In the genomic region with DNA sequence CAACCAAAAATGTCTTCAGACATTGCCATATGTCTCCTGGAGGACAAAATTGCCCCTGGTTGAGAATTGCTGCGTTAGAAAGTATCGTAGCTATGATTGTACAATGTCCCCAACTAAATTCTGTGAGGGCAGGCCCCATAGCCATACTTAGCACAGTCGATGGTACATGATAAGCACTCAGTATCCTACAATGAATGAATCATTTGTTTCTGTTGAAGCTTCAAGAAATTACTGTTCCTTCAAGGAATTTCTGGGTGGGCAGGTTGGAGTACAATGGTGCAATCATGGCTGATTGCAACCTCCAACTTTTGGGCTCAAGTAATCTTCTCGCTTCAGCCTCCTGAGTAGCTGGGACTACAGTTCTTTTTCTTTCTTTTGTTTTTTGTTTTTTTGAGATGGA, we compare ENCODE assay signal across 15 cellular contexts. TPM values are rescaled to one million over a fixed set of nuclear protein-coding genes. Genes with fewer than 3 reads are reported as not detected.
DNase-seq lines count a peak whose midpoint lies in the region; ATAC-seq, FAIRE-seq and TF ChIP-seq lines count a peak whose summit lies in the region.
"Had no signal": no experiment of that assay in that cellular context is flagged by ENCODE, and none has a peak within 500 bp of the region (broad histone marks: within the 10 kb centered on the region; RNA-seq: fewer than 3 reads in every experiment).

No MANE protein-coding gene starts in this region.

- POLR2A ChIA-PET in activated naive CD8-positive, alpha-beta T cell treated with anti-CD3 and anti-CD28 coated beads, Interleukin-2, amount 10 ng/mL, durations not matched to agents 7 days and 5 days (lab: Charles Lee): interaction anchor here (0.9 to 1.9 kb wide), 4 partner anchors 10 to 16 kb away, joined by 3 to 6 read pairs (median 4); no protein-coding TSS in a partner anchor
- POLR2A ChIA-PET in A673 (lab: Charles Lee; ENCODE audit: low non-redundant PET): no interaction called here

- peak overlapping the region; percentile 70 for H3K4me3 ChIP-seq in CD4-positive, CD25-positive, alpha-beta regulatory T cell (ENCODE audit: low read depth, low read length)
- no peak overlapping the region for H3K4me3 ChIP-seq in A673 (ENCODE audit: low read depth, low read length, poor library complexity, severe bottlenecking)
- H3K4me3 ChIP-seq: stomach had no signal

- intact Hi-C loops in A673 (cut with micrococcal nuclease; ENCODE audit: unreplicated experiment): no loop called here

- no peak for DNase-seq in CD4-positive, CD25-positive, alpha-beta regulatory T cell
- DNase-seq in GM12891 (ENCODE audit: insufficient read length, low spot score): no peak
- DNase-seq in activated naive CD8-positive, alpha-beta T cell treated with anti-CD3 and anti-CD28 coated beads, Interleukin-2, amount 10 ng/mL, durations not matched to agents 7 days and 5 days: no peak
- DNase-seq in naive B cell: no peak
- DNase-seq in stimulated activated CD8-positive, alpha-beta memory T cell treated with anti-CD3 and anti-CD28 coated beads, Interleukin-4, amount 100 ng/mL, for 48 hours: no peak
- no peak for DNase-seq in A673 (ENCODE audit: low spot score)
- DNase-seq in NCI-H1105 treated with DMSO at 0.1 percent for 48 hours (lab: John Stamatoyannopoulos, UW): no peak
- DNase-seq: Kasumi-1; left colon; NCI-H69; stimulated activated CD4-positive, alpha-beta T cell treated with anti-CD3 and anti-CD28 coated beads, Interleukin-4, amount 100 ng/mL, for 4 hours; stomach had no signal

- no peaks in the 10 kb centered on the region for H3K9me3 ChIP-seq in CD4-positive, CD25-positive, alpha-beta regulatory T cell (ENCODE audit: control insufficient read depth in 2 of 2, low read length in 2 of 2)
- no peaks in the 10 kb centered on the region for H3K9me3 ChIP-seq in A673 (ENCODE audit: low read depth, low read length, poor library complexity, severe bottlenecking)
- H3K9me3 ChIP-seq: stomach had no signal

- CTCF ChIA-PET in A673 (lab: Charles Lee): no interaction called here

- no peaks in the 10 kb centered on the region for H3K9me3 Mint-ChIP-seq in CD4-positive, CD25-positive, alpha-beta regulatory T cell
- H3K9me3 Mint-ChIP-seq in activated naive CD8-positive, alpha-beta T cell treated with anti-CD3 and anti-CD28 coated beads, Interleukin-2, amount 10 ng/mL, durations not matched to agents 7 days and 5 days: no peaks in the 10 kb centered on the region
- H3K9me3 Mint-ChIP-seq in naive B cell: no peaks in the 10 kb centered on the region

- peak overlapping the region; percentile 16 for H3K27ac ChIP-seq in CD4-positive, CD25-positive, alpha-beta regulatory T cell (ENCODE audit: insufficient read depth, low read length, poor library complexity, severe bottlenecking)
- H3K27ac ChIP-seq in A673 (ENCODE audit: low read depth, low read length, poor library complexity, severe bottlenecking): no peak overlapping the region

- peaks cover 26 to 88% (median 67%) of the 10 kb centered on the region in 4 donors for H3K4me1 Mint-ChIP-seq in CD4-positive, CD25-positive, alpha-beta regulatory T cell
- peaks cover 60% of the 10 kb centered on the region for H3K4me1 Mint-ChIP-seq in activated naive CD8-positive, alpha-beta T cell treated with anti-CD3 and anti-CD28 coated beads, Interleukin-2, amount 10 ng/mL, durations not matched to agents 7 days and 5 days
- H3K4me1 Mint-ChIP-seq in naive B cell: peaks cover 46 to 86% (median 84%) of the 10 kb centered on the region in 3 donors

- peaks cover 35% of the 10 kb centered on the region for H3K36me3 ChIP-seq in CD4-positive, CD25-positive, alpha-beta regulatory T cell (ENCODE audit: control insufficient read depth, insufficient read depth, low read length)
- H3K36me3 ChIP-seq in A673 (ENCODE audit: insufficient read depth, low read length, poor library complexity, severe bottlenecking): peaks cover 4% of the 10 kb centered on the region

- H3K27me3 Mint-ChIP-seq in CD4-positive, CD25-positive, alpha-beta regulatory T cell: no peaks in the 10 kb centered on the region
- no peaks in the 10 kb centered on the region for H3K27me3 Mint-ChIP-seq in activated naive CD8-positive, alpha-beta T cell treated with anti-CD3 and anti-CD28 coated beads, Interleukin-2, amount 10 ng/mL, durations not matched to agents 7 days and 5 days
- no peaks in the 10 kb centered on the region for H3K27me3 Mint-ChIP-seq in naive B cell

- peaks cover 48% of the 10 kb centered on the region for H3K36me3 Mint-ChIP-seq in CD4-positive, CD25-positive, alpha-beta regulatory T cell
- H3K36me3 Mint-ChIP-seq in activated naive CD8-positive, alpha-beta T cell treated with anti-CD3 and anti-CD28 coated beads, Interleukin-2, amount 10 ng/mL, durations not matched to agents 7 days and 5 days: peaks cover 67% of the 10 kb centered on the region
- peaks cover 18 to 34% of the 10 kb centered on the region in 2 donors for H3K36me3 Mint-ChIP-seq in naive B cell

- TF ChIP-seq POLR2A in GM12891 (IDR thresholded peaks at IDR 0.05; ENCODE audit: low read depth, low read length): no peak

- no peak for FAIRE-seq in GM12891 (lab: Jason Lieb, UNC)
- FAIRE-seq: H54, TTC549 had no signal

- peak overlapping the region; percentile 70 to 88 (median 87) for H3K27ac Mint-ChIP-seq in CD4-positive, CD25-positive, alpha-beta regulatory T cell
- peak overlapping the region; percentile 78 for H3K27ac Mint-ChIP-seq in activated naive CD8-positive, alpha-beta T cell treated with anti-CD3 and anti-CD28 coated beads, Interleukin-2, amount 10 ng/mL, durations not matched to agents 7 days and 5 days
- H3K27ac Mint-ChIP-seq in naive B cell: peak overlapping the region in 1 of 6 donors; percentile 61

- no peak for TF ChIP-seq CTCF in A673 (conservative IDR thresholded peaks at IDR 0.05; ENCODE audit: low read depth, low read length)

- no peaks in the 10 kb centered on the region for H3K27me3 ChIP-seq in CD4-positive, CD25-positive, alpha-beta regulatory T cell (ENCODE audit: control insufficient read depth, insufficient read depth, low read length)
- H3K27me3 ChIP-seq in A673 (replicated peaks; ENCODE audit: insufficient read depth, low read depth, low read length, poor library complexity): no peaks in the 10 kb centered on the region
- H3K27me3 ChIP-seq: stomach had no signal

- BruUV-seq in A673 (replicated peaks; lab: Mats Ljungman, UMichigan): no TSS peak

- H3K4me3 Mint-ChIP-seq in CD4-positive, CD25-positive, alpha-beta regulatory T cell: peak overlapping the region; percentile 86 to 98 (median 94)
- H3K4me3 Mint-ChIP-seq in activated naive CD8-positive, alpha-beta T cell treated with anti-CD3 and anti-CD28 coated beads, Interleukin-2, amount 10 ng/mL, durations not matched to agents 7 days and 5 days: peak overlapping the region; percentile 85
- H3K4me3 Mint-ChIP-seq in naive B cell: peak overlapping the region in 7 of 8 donors; percentile 61 to 88 (median 67)

- ATAC-seq in CD4-positive, CD25-positive, alpha-beta regulatory T cell (ENCODE audit: low read depth in 2 of 2): no peak
- ATAC-seq in activated naive CD8-positive, alpha-beta T cell treated with anti-CD3 and anti-CD28 coated beads, Interleukin-2, amount 10 ng/mL, durations not matched to agents 7 days and 5 days (ENCODE audit: low read depth): no peak
- ATAC-seq in naive B cell (ENCODE audit: low read depth in 2 of 2) (no peak), HG02885 (IDR thresholded peaks at IDR 0.05; ENCODE audit: poor library complexity, unreplicated experiment) (no peak)
- ATAC-seq: left colon had no signal

- H3K4me1 ChIP-seq in CD4-positive, CD25-positive, alpha-beta regulatory T cell (ENCODE audit: control insufficient read depth, insufficient read depth, low read length, poor library complexity, severe bottlenecking): peaks cover 89% of the 10 kb centered on the region
- peaks cover 14% of the 10 kb centered on the region for H3K4me1 ChIP-seq in A673 (ENCODE audit: insufficient read depth, low read length, poor library complexity, severe bottlenecking)

TF ChIP-seq in GM12891, 5 proteins besides CTCF, POLR2A, EP300 and RAD21:
- TF ChIP-seq TAF1 (IDR thresholded peaks at IDR 0.05; ENCODE audit: low read depth, low read length) (no peak), POLR2AphosphoS5 (IDR thresholded peaks at IDR 0.05; ENCODE audit: low read depth, low read length) (0 out of 2 replicates have a peak, but pooled peaks have one; percentile 7), POU2F2 (IDR thresholded peaks at IDR 0.05; ENCODE audit: low read depth, low read length) (no peak), SPI1 (IDR thresholded peaks at IDR 0.05; ENCODE audit: low read depth, low read length) (no peak), PAX5 (IDR thresholded peaks at IDR 0.05; ENCODE audit: insufficient read depth, low read length, severe bottlenecking) (no peak)

RNA-seq across cellular contexts. Expression of a gene that starts 4.7 kb away (rescaled TPM):
- total RNA-seq in CD4-positive, CD25-positive, alpha-beta regulatory T cell: 322 TPM
- polyA plus RNA-seq in CD4-positive, CD25-positive, alpha-beta regulatory T cell: 100 to 1,000 TPM; 608 to 806 (median 709) TPM
- 324 TPM for polyA plus RNA-seq in GM12891 (2012; ENCODE audit: low read depth, missing spikeins)
- 100 to 1,000 TPM; 579 to 614 TPM for total RNA-seq in activated naive CD8-positive, alpha-beta T cell treated with anti-CD3 and anti-CD28 coated beads, Interleukin-2, amount 10 ng/mL, durations not matched to agents 7 days and 5 days
- polyA plus RNA-seq in naive B cell (ENCODE audit: low read depth in 6 of 6): 100 to 1,000 TPM; 550 to 750 (median 592) TPM
- 266 and 285 TPM in 2 replicates for total RNA-seq in A673 (2021)

RNA-seq across cellular contexts. Expression of a gene that starts 51.9 kb away (rescaled TPM):
- 44.2 TPM for total RNA-seq in CD4-positive, CD25-positive, alpha-beta regulatory T cell
- 100 to 1,000 TPM; 173 to 219 (median 201) TPM for polyA plus RNA-seq in CD4-positive, CD25-positive, alpha-beta regulatory T cell
- polyA plus RNA-seq in GM12891 (2012; ENCODE audit: low read depth, missing spikeins): 40.7 TPM
- 10 to 100 TPM; 71.3 to 74.6 TPM for total RNA-seq in activated naive CD8-positive, alpha-beta T cell treated with anti-CD3 and anti-CD28 coated beads, Interleukin-2, amount 10 ng/mL, durations not matched to agents 7 days and 5 days
- 100 to 1,000 TPM; 110 to 213 (median 133) TPM for polyA plus RNA-seq in naive B cell (ENCODE audit: low read depth in 6 of 6)
- 65.7 and 76.3 TPM in 2 replicates for total RNA-seq in A673 (2021)
